ENCODE assay signal across 1 cellular context in the genomic region with DNA sequence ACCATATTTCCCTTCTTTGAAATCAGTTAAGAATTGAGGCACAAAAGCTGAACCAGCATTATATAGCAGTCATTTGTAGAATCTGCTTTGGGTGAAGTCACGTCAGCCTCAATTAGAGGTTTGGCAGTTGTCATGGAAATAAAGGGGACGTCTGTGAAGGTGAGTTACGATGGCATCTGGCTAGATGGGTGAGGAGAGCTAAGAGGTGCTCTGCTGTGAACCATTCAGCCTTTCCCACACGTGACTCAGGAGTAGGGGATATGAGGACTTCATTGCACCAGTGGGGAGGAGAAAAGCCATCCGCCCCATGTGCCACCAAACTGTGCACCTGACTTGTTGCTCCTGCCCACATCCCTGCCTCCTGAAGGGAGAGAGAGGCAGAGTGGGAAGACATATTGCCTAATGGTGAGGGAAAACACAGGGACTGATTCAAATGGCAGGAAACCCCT.
A peak's percentile ranks its signal among the peaks of the same experiment; 100 is the strongest.
TF ChIP-seq lines count a peak whose summit lies in the region.

No MANE protein-coding gene starts in this region.

TF ChIP-seq in HepG2, 621 proteins besides CTCF, POLR2A, EP300 and RAD21:
- peak; percentile 58 for TF ChIP-seq RBM22 (optimal IDR thresholded peaks at IDR 0.05; ENCODE audit: low read length)
- TF ChIP-seq POLR2G (IDR thresholded peaks at IDR 0.05; ENCODE audit: low read depth, low read length): peak; percentile 56
- TF ChIP-seq STAG1 (CRISPR knock-in tag; IDR thresholded peaks at IDR 0.05): no peak
